In genomic region chr9:113275147-113276131, GRCh38 we compare ENCODE assay signal across 8 cellular contexts. TPM values are rescaled to one million over a fixed set of nuclear protein-coding genes. Genes with fewer than 3 reads are reported as not detected.
DNase-seq lines count a peak whose midpoint lies in the region; ATAC-seq and TF ChIP-seq lines count a peak whose summit lies in the region.

Gene CDC26 (minus strand): TSS chr9:113275572. CDS start chr9:113272507, 3,065 bp downstream.
Gene PRPF4 (plus strand): TSS chr9:113275658. CDS start chr9:113275744, 86 bp downstream.

- intact Hi-C loops in left cardiac atrium (cut with DNase I) = loop anchor here in 1 of 2 donors (10.0 kb wide), 2 partner anchors 129 to 379 kb away; partner anchors contain the start of gene ALAD

- no peaks in the 10 kb centered on the region for H3K27me3 Mint-ChIP-seq in T-cell
- H3K27me3 Mint-ChIP-seq in progenitor cell of endocrine pancreas = no peaks in the 10 kb centered on the region

- POLR2A ChIA-PET in T-cell (lab: Charles Lee) = interaction anchor here in 1 of 2 donors (0.5 to 0.9 kb wide), 3 partner anchors 18 to 64 kb away, joined by 3 to 4 read pairs (median 4); partner anchors contain the start of genes FKBP15 and SLC31A1

- H3K4me3 Mint-ChIP-seq in T-cell = no peak within 1 kb of the TSS
- H3K4me3 Mint-ChIP-seq in progenitor cell of endocrine pancreas (ENCODE audit: low read depth) = no peak within 1 kb of the TSS

- H3K9me3 Mint-ChIP-seq in T-cell (no peaks in the 10 kb centered on the region), progenitor cell of endocrine pancreas (ENCODE audit: low read depth) (no peaks in the 10 kb centered on the region)

- in situ Hi-C loops in GM13977 (cut with MboI; ENCODE audit: low pct_unique_long_range_greater_than_20kb, low sequenced_read_pairs, unreplicated experiment) = no loop called here

- DNase-seq in GM13977 (ENCODE audit: low spot score) = peak; percentile 93
- DNase-seq in NCI-H146 (lab: John Stamatoyannopoulos, UW) = peak; percentile 96
- DNase-seq in T-cell = peak; percentile 81 to 97 (median 94)
- DNase-seq in amniotic epithelial cell (ENCODE audit: low read depth) = peak; percentile 99
- DNase-seq in left cardiac atrium = peak; percentile 97
- peak; percentile 89 for DNase-seq in progenitor cell of endocrine pancreas (ENCODE audit: low spot score, unreplicated experiment)
- DNase-seq in ureter (ENCODE audit: low spot score) = peak; percentile 98

- CTCF ChIA-PET in T-cell (lab: Charles Lee) = interaction anchor here (0.7 to 3.1 kb wide), 23 partner anchors 15 to 382 kb away, joined by 3 to 31 read pairs (median 6); partner anchors contain the start of genes FKBP15 (in 2 of the 2), SLC31A1 (in 2 of the 2), ALAD (in 1 of the 2) and C9orf43 (in 1 of the 2)

- H3K27ac Mint-ChIP-seq in T-cell = no peak within 1 kb of the TSS
- no peak within 1 kb of the TSS for H3K27ac Mint-ChIP-seq in progenitor cell of endocrine pancreas

- H3K36me3 Mint-ChIP-seq in T-cell = peaks cover 33% of the 10 kb centered on the region
- peaks cover 19% of the 10 kb centered on the region for H3K36me3 Mint-ChIP-seq in progenitor cell of endocrine pancreas (ENCODE audit: insufficient read depth)

- ATAC-seq in HG02870 (IDR thresholded peaks at IDR 0.05; ENCODE audit: unreplicated experiment) = peak; percentile 96
- peak; percentile 94 to 96 (median 95) for ATAC-seq in T-cell (replicated peaks in 1 of 4)
- ATAC-seq in left cardiac atrium = peak; percentile 98

- H3K4me1 Mint-ChIP-seq in T-cell (peaks cover 8 to 42% (median 32%) of the 10 kb centered on the region in 3 donors), progenitor cell of endocrine pancreas (ENCODE audit: low read depth) (peaks cover 8% of the 10 kb centered on the region)

- TF ChIP-seq CTCF in GM13977 (IDR thresholded peaks at IDR 0.05; ENCODE audit: extremely low read depth, insufficient read depth, missing control alignments) (no peak), progenitor cell of endocrine pancreas (IDR thresholded peaks at IDR 0.05; ENCODE audit: unreplicated experiment) (no peak)

RNA-seq across cellular contexts. Expression of gene CDC26, which starts in this region (rescaled TPM):
- 10 to 100 TPM; 25.1 to 37.0 (median 34.7) TPM for total RNA-seq in T-cell
- 10 to 100 TPM; 33.3 to 33.8 TPM for total RNA-seq in left cardiac atrium
- 33.0 and 36.6 TPM in 2 replicates for total RNA-seq in progenitor cell of endocrine pancreas
- total RNA-seq in ureter = 26.6 TPM

RNA-seq across cellular contexts. Expression of gene PRPF4, which starts in this region (rescaled TPM):
- total RNA-seq in T-cell (10 to 100 TPM; 16.6 to 24.4 (median 21.1) TPM), left cardiac atrium (10 to 100 TPM in 1 of 2 donors, 1 to 10 TPM in 1; 9.9 to 14.3 TPM), progenitor cell of endocrine pancreas (33.6 and 35.1 TPM in 2 replicates), ureter (27.5 TPM)

Comparison
In these comparisons a context has a peak if more than half of its experiments do, and no peak if none do; other contexts are left out.
1. Peak in every context shown above with its lines: DNase-seq and ATAC-seq.